18 cellular contexts compared by ENCODE assay signal in the genomic region with DNA sequence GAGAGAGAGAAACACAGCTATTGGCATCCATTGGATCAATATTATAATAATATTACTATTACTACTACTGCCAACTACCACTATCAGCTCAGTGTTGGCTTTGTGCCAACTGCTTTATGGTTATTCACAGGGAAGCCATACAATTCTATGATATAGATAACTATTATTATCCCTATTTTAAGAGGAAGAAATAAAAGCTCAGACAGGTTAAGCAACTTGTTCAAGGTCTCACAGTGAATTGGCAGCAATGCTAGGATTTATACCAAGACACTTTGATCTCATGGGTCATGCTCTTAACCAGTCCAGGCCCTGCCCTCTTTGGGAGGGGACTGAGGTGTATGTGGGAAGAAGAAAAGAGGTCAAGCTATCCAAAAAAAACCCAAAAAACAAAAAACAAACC.
A peak's percentile ranks its signal among the peaks of the same experiment; 100 is the strongest.
DNase-seq lines count a peak whose midpoint lies in the region; ATAC-seq lines count a peak whose summit lies in the region.
"Had no signal": no experiment of that assay in that cellular context is flagged by ENCODE, and none has a peak within 500 bp of the region (broad histone marks: within the 10 kb centered on the region; RNA-seq: fewer than 3 reads in every experiment).

No MANE protein-coding gene starts in this region.

- ATAC-seq in activated T-cell treated with anti-CD3 and anti-CD28 coated beads, Interleukin-2, amount 50 U/mL, for 72 hours (replicated peaks in 1 of 2) = no peak
- no peak for ATAC-seq in stimulated activated effector memory CD8-positive, alpha-beta T cell treated with anti-CD3 and anti-CD28 coated beads, Interleukin-12 subunit alpha, Interleukin-12 subunit beta, amount 100 ng/mL, for 72 hours
- no peak for ATAC-seq in GM19455 (IDR thresholded peaks at IDR 0.05; ENCODE audit: unreplicated experiment)
- no peak for ATAC-seq in GM21528 (IDR thresholded peaks at IDR 0.05; ENCODE audit: low FRiP score, unreplicated experiment)
- ATAC-seq in HG03139 (IDR thresholded peaks at IDR 0.05; ENCODE audit: unreplicated experiment) = no peak
- ATAC-seq: activated naive CD4-positive, alpha-beta T cell treated with anti-CD3 and anti-CD28 coated beads, Interleukin-2, amount 50 U/mL, for 72 hours; lower lobe of right lung had no signal

- peaks cover 35% of the 10 kb centered on the region for H3K4me1 Mint-ChIP-seq in activated T-cell treated with anti-CD3 and anti-CD28 coated beads, Interleukin-2, amount 50 U/mL, for 72 hours (ENCODE audit: low read depth)
- peaks cover 84% of the 10 kb centered on the region for H3K4me1 Mint-ChIP-seq in stimulated activated effector memory CD8-positive, alpha-beta T cell treated with anti-CD3 and anti-CD28 coated beads, Interleukin-12 subunit alpha, Interleukin-12 subunit beta, amount 100 ng/mL, for 72 hours

- H3K36me3 Mint-ChIP-seq in activated T-cell treated with anti-CD3 and anti-CD28 coated beads, Interleukin-2, amount 50 U/mL, for 72 hours (ENCODE audit: insufficient read depth in 2 of 2) = peaks cover 21 to 68% of the 10 kb centered on the region in 2 donors
- H3K36me3 Mint-ChIP-seq in stimulated activated effector memory CD8-positive, alpha-beta T cell treated with anti-CD3 and anti-CD28 coated beads, Interleukin-12 subunit alpha, Interleukin-12 subunit beta, amount 100 ng/mL, for 72 hours = peaks cover 100% of the 10 kb centered on the region

- no peaks in the 10 kb centered on the region for H3K27me3 Mint-ChIP-seq in activated T-cell treated with anti-CD3 and anti-CD28 coated beads, Interleukin-2, amount 50 U/mL, for 72 hours (ENCODE audit: low read depth)

- peak overlapping the region; percentile 55 for H3K27ac Mint-ChIP-seq in activated T-cell treated with anti-CD3 and anti-CD28 coated beads, Interleukin-2, amount 50 U/mL, for 72 hours
- H3K27ac Mint-ChIP-seq in stimulated activated effector memory CD8-positive, alpha-beta T cell treated with anti-CD3 and anti-CD28 coated beads, Interleukin-12 subunit alpha, Interleukin-12 subunit beta, amount 100 ng/mL, for 72 hours = peak overlapping the region; percentile 90
- H3K27ac Mint-ChIP-seq: T-helper 1 cell treated with Interleukin-12 subunit alpha and Interleukin-12 subunit beta and Interleukin-4 antibody, amounts not matched to agents 30 μg/mL and 1 μg/mL, for 36 hours had no signal

- H3K4me3 Mint-ChIP-seq in activated T-cell treated with anti-CD3 and anti-CD28 coated beads, Interleukin-2, amount 50 U/mL, for 72 hours = no peak overlapping the region
- H3K4me3 Mint-ChIP-seq in stimulated activated effector memory CD8-positive, alpha-beta T cell treated with anti-CD3 and anti-CD28 coated beads, Interleukin-12 subunit alpha, Interleukin-12 subunit beta, amount 100 ng/mL, for 72 hours = no peak overlapping the region
- H3K4me3 Mint-ChIP-seq: T-helper 1 cell treated with Interleukin-12 subunit alpha and Interleukin-12 subunit beta and Interleukin-4 antibody, amounts not matched to agents 30 μg/mL and 1 μg/mL, for 36 hours had no signal

- H3K9me3 Mint-ChIP-seq in activated T-cell treated with anti-CD3 and anti-CD28 coated beads, Interleukin-2, amount 50 U/mL, for 72 hours = no peaks in the 10 kb centered on the region
- no peaks in the 10 kb centered on the region for H3K9me3 Mint-ChIP-seq in stimulated activated effector memory CD8-positive, alpha-beta T cell treated with anti-CD3 and anti-CD28 coated beads, Interleukin-12 subunit alpha, Interleukin-12 subunit beta, amount 100 ng/mL, for 72 hours
- H3K9me3 Mint-ChIP-seq: activated naive CD4-positive, alpha-beta T cell treated with anti-CD3 and anti-CD28 coated beads, Interleukin-2, amount 50 U/mL, for 72 hours; T-helper 1 cell treated with Interleukin-12 subunit alpha and Interleukin-12 subunit beta and Interleukin-4 antibody, amounts not matched to agents 30 μg/mL and 1 μg/mL, for 36 hours had no signal

- no peak for DNase-seq in activated T-cell treated with anti-CD3 and anti-CD28 coated beads, Interleukin-2, amount 50 U/mL, for 72 hours
- DNase-seq in activated T-cell treated with anti-CD3 and anti-CD28 coated beads for 4 hours = no peak
- DNase-seq in NCI-H69 (lab: John Stamatoyannopoulos, UW) = peak; percentile 27
- DNase-seq in dermis blood vessel endothelial cell = peak; percentile 44
- DNase-seq in stimulated activated effector memory CD8-positive, alpha-beta T cell treated with anti-CD3 and anti-CD28 coated beads, Interleukin-12 subunit alpha, Interleukin-12 subunit beta, amount 100 ng/mL, for 72 hours (ENCODE audit: low spot score in 2 of 2) = no peak
- DNase-seq: glutamatergic neuron; IMR-90; lower lobe of right lung; MV-4-11; NCI-H2081 treated with DMSO at 0.1 percent for 48 hours; Right ventricle myocardium superior; stimulated activated CD4-positive, alpha-beta T cell treated with anti-CD3 and anti-CD28 coated beads, Interleukin-4, amount 100 ng/mL, for 1 hour; testis had no signal

Comparison
In these comparisons a context has a peak if more than half of its experiments do, and no peak if none do; other contexts are left out.
1. DNase-seq: peak in NCI-H69 (single experiment) and dermis blood vessel endothelial cell (single experiment); none in activated T-cell treated with anti-CD3 and anti-CD28 coated beads, Interleukin-2, amount 50 U/mL, for 72 hours (0 of 2), activated T-cell treated with anti-CD3 and anti-CD28 coated beads for 4 hours (single experiment) and stimulated activated effector memory CD8-positive, alpha-beta T cell treated with anti-CD3 and anti-CD28 coated beads, Interleukin-12 subunit alpha, Interleukin-12 subunit beta, amount 100 ng/mL, for 72 hours (0 of 2).